Comparison of ENCODE assay signal across 23 cellular contexts in genomic region chr20:33772439-33772838, GRCh38.
"Had no signal": no experiment of that assay in that cellular context is flagged by ENCODE, and none has a peak within 500 bp of the region (broad histone marks: within the 10 kb centered on the region; RNA-seq: fewer than 3 reads in every experiment).

No MANE protein-coding gene starts in this region.

- H3K36me3 Mint-ChIP-seq: natural killer cell had no signal

- H3K36me3 ChIP-seq: right atrium auricular region, WERI-Rb-1 had no signal

- H3K4me2 ChIP-seq: smooth muscle cell had no signal

- H3K4me1 ChIP-seq: lower lobe of right lung, right atrium auricular region, testis had no signal

- H3K4me1 Mint-ChIP-seq: central memory CD8-positive, alpha-beta T cell; natural killer cell had no signal

- H3K27me3 ChIP-seq: dorsolateral prefrontal cortex, right atrium auricular region, testis had no signal

- H3K27ac Mint-ChIP-seq: natural killer cell; T-helper 1 cell treated with Interleukin-12 subunit alpha and Interleukin-12 subunit beta and Interleukin-4 antibody, amounts not matched to agents 30 μg/mL and 1 μg/mL, for 36 hours had no signal

- H3K27me3 Mint-ChIP-seq: central memory CD8-positive, alpha-beta T cell had no signal

- H3K9me3 ChIP-seq: lower lobe of right lung, right atrium auricular region, testis had no signal

- H3K9me3 Mint-ChIP-seq: central memory CD8-positive, alpha-beta T cell; natural killer cell; T-helper 1 cell treated with Interleukin-12 subunit alpha and Interleukin-12 subunit beta and Interleukin-4 antibody, amounts not matched to agents 30 μg/mL and 1 μg/mL, for 36 hours had no signal

- H3K4me3 Mint-ChIP-seq: central memory CD8-positive, alpha-beta T cell; natural killer cell; T-helper 1 cell treated with Interleukin-12 subunit alpha and Interleukin-12 subunit beta and Interleukin-4 antibody, amounts not matched to agents 30 μg/mL and 1 μg/mL, for 36 hours had no signal

- H3K4me3 ChIP-seq: dorsolateral prefrontal cortex, lower lobe of right lung, right atrium auricular region, smooth muscle cell, testis had no signal

- DNase-seq: activated CD4-positive, CD25-positive, alpha-beta regulatory T cell treated with anti-CD3 and anti-CD28 coated beads, Interleukin-2, amount 50 U/mL, for 72 hours; activated gamma-delta T cell treated with Interleukin-2 at 50 U/mL for 16 hours; activated naive CD4-positive, alpha-beta T cell treated with anti-CD3 and anti-CD28 coated beads, Interleukin-2, amount 50 U/mL, for 16 hours; activated T-cell treated with anti-CD3 and anti-CD28 coated beads, Interleukin-2, amount 50 U/mL, for 1 hour; dorsolateral prefrontal cortex; effector memory CD4-positive, alpha-beta T cell; kidney glomerular epithelial cell; lower lobe of right lung; mesendoderm; natural killer cell; stimulated activated CD4-positive, alpha-beta T cell treated with anti-CD3 and anti-CD28 coated beads, Interleukin-1b, Interleukin-23, amount 100 ng/mL, for 48 hours; stimulated activated CD4-positive, alpha-beta T cell treated with anti-CD3 and anti-CD28 coated beads, Interleukin-4, amount 100 ng/mL, for 4 hours; stimulated activated CD8-positive, alpha-beta memory T cell treated with anti-CD3 and anti-CD28 coated beads, Interleukin-4, amount 100 ng/mL, for 48 hours; stimulated activated naive CD4-positive, alpha-beta T cell; T-helper 9 cell; testis; trophoblast cell; WERI-Rb-1 had no signal

- ATAC-seq: left lobe of liver, lower lobe of right lung, natural killer cell had no signal

- H3K27ac ChIP-seq: dorsolateral prefrontal cortex, lower lobe of right lung, right atrium auricular region, testis, WERI-Rb-1 had no signal
